In the genomic region with DNA sequence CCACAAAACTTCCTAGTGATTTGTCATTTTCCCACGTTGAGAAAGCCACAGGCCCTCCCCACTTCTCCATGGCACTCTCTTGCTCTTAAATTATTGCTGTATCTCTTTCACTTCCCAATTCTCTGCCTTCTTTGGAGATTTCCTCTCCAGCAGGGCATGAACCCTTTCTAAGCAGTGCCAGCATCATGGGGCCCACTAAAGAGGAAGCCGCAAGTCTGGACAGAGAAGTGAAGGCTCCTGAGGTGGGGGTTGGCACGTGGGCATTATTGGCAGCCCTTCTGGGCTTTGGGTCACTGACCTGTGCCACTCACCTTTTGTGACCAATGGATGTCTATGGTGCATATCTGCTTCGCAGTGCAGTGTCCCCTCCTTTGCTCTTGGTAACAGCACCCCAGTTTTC, we compare ENCODE assay signal across 18 cellular contexts.
DNase-seq lines count a peak whose midpoint lies in the region; ATAC-seq and TF ChIP-seq lines count a peak whose summit lies in the region.
"Had no signal": no experiment of that assay in that cellular context is flagged by ENCODE, and none has a peak within 500 bp of the region (broad histone marks: within the 10 kb centered on the region; RNA-seq: fewer than 3 reads in every experiment).

No MANE protein-coding gene starts in this region.

- no peak overlapping the region for H3K4me3 ChIP-seq in BLaER1
- H3K4me3 ChIP-seq in mucosa of descending colon = no peak overlapping the region
- no peak overlapping the region for H3K4me3 ChIP-seq in neuronal stem cell (ENCODE audit: low read length in 2 of 2)

- no peaks in the 10 kb centered on the region for H4K20me1 ChIP-seq in BLaER1

- H4K8ac ChIP-seq in neuronal stem cell (ENCODE audit: low read depth, low read length) = no peak overlapping the region

- peaks cover 43% of the 10 kb centered on the region for H3K9me3 ChIP-seq in BLaER1
- H3K9me3 ChIP-seq in mucosa of descending colon = peaks cover 10% of the 10 kb centered on the region
- H3K9me3 ChIP-seq in neuronal stem cell (replicated peaks in 1 of 2; ENCODE audit: control insufficient read depth in 2 of 2, insufficient read depth in 1 of 2, low read depth in 1 of 2, low read length in 2 of 2) = peaks cover 0 to 2% of the 10 kb centered on the region in 2 donors

- H3K27me3 ChIP-seq in BLaER1 (no peaks in the 10 kb centered on the region), neuronal stem cell (ENCODE audit: control insufficient read depth in 3 of 3, insufficient read depth in 3 of 3, low read depth in 1 of 3, low read length in 3 of 3) (no peaks in the 10 kb centered on the region)

- peak overlapping the region; percentile 9 for H3K27ac Mint-ChIP-seq in dendritic cell treated with granulocyte-macrophage colony-stimulating factor and Interleukin-4, amounts not matched to agents 40 ng/mL and 50 ng/mL, for 4 days
- peak overlapping the region in 1 of 10 donors; percentile 19 for H3K27ac Mint-ChIP-seq in naive thymus-derived CD8-positive, alpha-beta T cell
- H3K27ac Mint-ChIP-seq: nephron progenitor cell; stimulated activated naive CD8-positive, alpha-beta T cell treated with anti-CD3 and anti-CD28 coated beads, Interleukin-15, amount 100 ng/mL, for 72 hours had no signal

- POLR2A ChIA-PET in naive thymus-derived CD8-positive, alpha-beta T cell (lab: Charles Lee) = no interaction called here

- no peak overlapping the region for H3K4me3 Mint-ChIP-seq in dendritic cell treated with granulocyte-macrophage colony-stimulating factor and Interleukin-4, amounts not matched to agents 40 ng/mL and 50 ng/mL, for 4 days
- H3K4me3 Mint-ChIP-seq in naive thymus-derived CD8-positive, alpha-beta T cell = no peak overlapping the region
- H3K4me3 Mint-ChIP-seq in activated T-cell treated with anti-CD3 and anti-CD28 coated beads, Interleukin-2, amount 50 U/mL, for 4 hours = no peak overlapping the region
- H3K4me3 Mint-ChIP-seq: nephron progenitor cell; stimulated activated naive CD8-positive, alpha-beta T cell treated with anti-CD3 and anti-CD28 coated beads, Interleukin-15, amount 100 ng/mL, for 72 hours had no signal

- no peak overlapping the region for H4K91ac ChIP-seq in neuronal stem cell (ENCODE audit: low read depth, low read length, poor library complexity)

- intact Hi-C loops in dendritic cell treated with granulocyte-macrophage colony-stimulating factor and Interleukin-4, amounts not matched to agents 40 ng/mL and 50 ng/mL, for 4 days (cut with micrococcal nuclease) = loop anchor here (5.0 kb wide), 3 partner anchors 100 to 470 kb away; a partner anchor contains a TSS
- intact Hi-C loops in mucosa of descending colon (cut with DNase I, micrococcal nuclease) = no loop called here

- H3K4me1 Mint-ChIP-seq in dendritic cell treated with granulocyte-macrophage colony-stimulating factor and Interleukin-4, amounts not matched to agents 40 ng/mL and 50 ng/mL, for 4 days (ENCODE audit: low read depth) = peaks cover 49% of the 10 kb centered on the region
- H3K4me1 Mint-ChIP-seq in naive thymus-derived CD8-positive, alpha-beta T cell = peaks cover 0 to 17% (median 0%) of the 10 kb centered on the region in 4 donors
- H3K4me1 Mint-ChIP-seq in activated T-cell treated with anti-CD3 and anti-CD28 coated beads, Interleukin-2, amount 50 U/mL, for 4 hours (ENCODE audit: low read depth) = no peaks in the 10 kb centered on the region
- H3K4me1 Mint-ChIP-seq: nephron progenitor cell; stimulated activated naive CD8-positive, alpha-beta T cell treated with anti-CD3 and anti-CD28 coated beads, Interleukin-15, amount 100 ng/mL, for 72 hours had no signal

- ATAC-seq in mucosa of descending colon (peak; percentile 40), GM19035 (IDR thresholded peaks at IDR 0.05; ENCODE audit: unreplicated experiment) (no peak)
- no peak for ATAC-seq in naive thymus-derived CD8-positive, alpha-beta T cell
- no peak for ATAC-seq in activated T-cell treated with anti-CD3 and anti-CD28 coated beads, Interleukin-2, amount 50 U/mL, for 4 hours
- ATAC-seq: HCT116; stimulated activated naive CD8-positive, alpha-beta T cell treated with anti-CD3 and anti-CD28 coated beads, Interleukin-15, amount 100 ng/mL, for 72 hours had no signal

- no peak overlapping the region for H2BK120ac ChIP-seq in neuronal stem cell (ENCODE audit: low read depth, low read length)

- H3K14ac ChIP-seq in neuronal stem cell (ENCODE audit: low read length) = no peak overlapping the region

- H3K4me2 ChIP-seq in BLaER1 (peak overlapping the region; percentile 29; the same call in 1 of the 2 replicates), neuronal stem cell (ENCODE audit: insufficient read depth, low read length, poor library complexity, severe bottlenecking) (no peak overlapping the region)

- no peak overlapping the region for H2BK5ac ChIP-seq in neuronal stem cell (ENCODE audit: low read length)

- H3K4me1 ChIP-seq in BLaER1 (peaks cover 33% of the 10 kb centered on the region), mucosa of descending colon (ENCODE audit: low read depth) (no peaks in the 10 kb centered on the region), neuronal stem cell (ENCODE audit: control insufficient read depth in 2 of 2, insufficient read depth in 1 of 2, low read depth in 1 of 2, low read length in 2 of 2) (peaks cover 0 to 19% of the 10 kb centered on the region in 2 donors)

- H3K9ac ChIP-seq in BLaER1 (no peak overlapping the region), neuronal stem cell (ENCODE audit: low read depth, low read length, poor library complexity) (no peak overlapping the region)

- H3K4ac ChIP-seq in neuronal stem cell (ENCODE audit: low read length) = no peak overlapping the region

- no peak overlapping the region for H3K18ac ChIP-seq in neuronal stem cell (ENCODE audit: low read length)

- peaks cover 89% of the 10 kb centered on the region for H3K27me3 Mint-ChIP-seq in dendritic cell treated with granulocyte-macrophage colony-stimulating factor and Interleukin-4, amounts not matched to agents 40 ng/mL and 50 ng/mL, for 4 days
- no peaks in the 10 kb centered on the region for H3K27me3 Mint-ChIP-seq in naive thymus-derived CD8-positive, alpha-beta T cell
- H3K27me3 Mint-ChIP-seq in activated T-cell treated with anti-CD3 and anti-CD28 coated beads, Interleukin-2, amount 50 U/mL, for 4 hours (ENCODE audit: low read depth) = no peaks in the 10 kb centered on the region
- H3K27me3 Mint-ChIP-seq: stimulated activated naive CD8-positive, alpha-beta T cell treated with anti-CD3 and anti-CD28 coated beads, Interleukin-15, amount 100 ng/mL, for 72 hours had no signal

- TF ChIP-seq CTCF in mucosa of descending colon (IDR thresholded peaks at IDR 0.05) = no peak

- H3K79me1 ChIP-seq in neuronal stem cell (ENCODE audit: low read depth, low read length) = no peaks in the 10 kb centered on the region

- no peak overlapping the region for H3K23ac ChIP-seq in neuronal stem cell (ENCODE audit: low read depth, low read length, poor library complexity)

- no peak overlapping the region for H2BK12ac ChIP-seq in neuronal stem cell (ENCODE audit: low read length)

- H3K36me3 ChIP-seq in BLaER1 (0 out of 2 replicates have a peak, but pooled peaks cover 8% of the 10 kb centered on the region), mucosa of descending colon (ENCODE audit: low read depth) (no peaks in the 10 kb centered on the region), neuronal stem cell (replicated peaks in 1 of 2; ENCODE audit: control insufficient read depth in 2 of 2, insufficient read depth in 2 of 2, low read length in 2 of 2) (no peaks in the 10 kb centered on the region)

- WGBS in neuronal stem cell (ENCODE audit: extremely low coverage in 2 of 2, insufficient read length in 2 of 2, insufficient replicate concordance in 1 of 2), 2 donors = no CpG with 5 or more reads among the region's 4 CpGs

- peaks cover 14% of the 10 kb centered on the region for H3K9me3 Mint-ChIP-seq in dendritic cell treated with granulocyte-macrophage colony-stimulating factor and Interleukin-4, amounts not matched to agents 40 ng/mL and 50 ng/mL, for 4 days
- peaks cover 4 to 26% (median 17%) of the 10 kb centered on the region in 9 donors for H3K9me3 Mint-ChIP-seq in naive thymus-derived CD8-positive, alpha-beta T cell
- peaks cover 16% of the 10 kb centered on the region for H3K9me3 Mint-ChIP-seq in activated T-cell treated with anti-CD3 and anti-CD28 coated beads, Interleukin-2, amount 50 U/mL, for 4 hours

- no peak overlapping the region for H3K27ac ChIP-seq in BLaER1
- no peak overlapping the region for H3K27ac ChIP-seq in neuronal stem cell (replicated peaks; ENCODE audit: low read length)

- H3K36me3 Mint-ChIP-seq in dendritic cell treated with granulocyte-macrophage colony-stimulating factor and Interleukin-4, amounts not matched to agents 40 ng/mL and 50 ng/mL, for 4 days (ENCODE audit: low read depth) = peaks cover 13% of the 10 kb centered on the region
- peaks cover 3 to 28% (median 20%) of the 10 kb centered on the region in 3 donors for H3K36me3 Mint-ChIP-seq in naive thymus-derived CD8-positive, alpha-beta T cell
- peaks cover 9% of the 10 kb centered on the region for H3K36me3 Mint-ChIP-seq in activated T-cell treated with anti-CD3 and anti-CD28 coated beads, Interleukin-2, amount 50 U/mL, for 4 hours (ENCODE audit: insufficient read depth)

- no peak overlapping the region for H2BK15ac ChIP-seq in neuronal stem cell (ENCODE audit: low read length)

- no peak overlapping the region for H2AFZ ChIP-seq in neuronal stem cell (ENCODE audit: low read length)

- H2AK5ac ChIP-seq in neuronal stem cell (ENCODE audit: low read depth, low read length) = no peak overlapping the region

- DNase-seq in MV-4-11 (lab: John Stamatoyannopoulos, UW) = peak; percentile 98
- peak in 1 of 3 donors; percentile 21 for DNase-seq in mucosa of descending colon
- DNase-seq in neuronal stem cell (ENCODE audit: low spot score) = no peak
- no peak for DNase-seq in naive thymus-derived CD8-positive, alpha-beta T cell
- DNase-seq in activated T-cell treated with anti-CD3 and anti-CD28 coated beads, Interleukin-2, amount 50 U/mL, for 4 hours = no peak
- DNase-seq: activated CD4-positive, alpha-beta T cell treated with anti-CD3 and anti-CD28 coated beads for 1 hour; activated effector memory CD4-positive, alpha-beta T cell treated with anti-CD3 and anti-CD28 coated beads, Interleukin-2, amount 50 U/mL, for 16 hours; NCI-H1436; NCI-H446 treated with DMSO at 0.1 percent for 48 hours; nephron progenitor cell; NK-92 treated with Interleukin-12 subunit alpha and Interleukin-12 subunit beta, amount 100 ng/mL, for 24 hours; SHP77 treated with DMSO at 0.1 percent for 48 hours; stimulated activated CD4-positive, alpha-beta T cell treated with anti-CD3 and anti-CD28 coated beads, Interleukin-15, amount 100 ng/mL, for 24 hours; stimulated activated naive CD8-positive, alpha-beta T cell treated with anti-CD3 and anti-CD28 coated beads, Interleukin-15, amount 100 ng/mL, for 72 hours had no signal
